Comparison of ENCODE assay signal across 23 cellular contexts in the genomic region with DNA sequence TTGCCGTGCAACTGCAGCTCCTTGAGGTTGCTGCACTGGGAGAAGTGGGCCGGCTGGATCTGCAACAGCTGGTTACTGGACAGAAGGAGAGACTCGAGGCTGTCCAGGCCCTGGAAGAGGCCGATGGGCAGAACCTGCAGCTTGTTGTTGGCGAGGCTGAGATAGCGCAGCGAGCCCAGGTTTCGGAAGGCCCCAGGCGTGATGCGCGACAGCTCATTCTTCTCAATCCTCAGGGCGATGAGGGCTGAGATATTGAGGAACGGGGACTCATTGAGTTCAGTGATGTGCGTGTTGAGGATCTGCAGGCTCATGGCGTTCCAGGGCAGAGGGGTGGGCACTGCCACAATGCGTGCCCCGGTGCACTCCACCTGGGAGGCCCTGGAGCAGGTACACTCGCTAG. TPM values are rescaled to one million over a fixed set of nuclear protein-coding genes. Genes with fewer than 3 reads are reported as not detected.
DNase-seq lines count a peak whose midpoint lies in the region; ATAC-seq, FAIRE-seq and TF ChIP-seq lines count a peak whose summit lies in the region.
"Had no signal": no experiment of that assay in that cellular context is flagged by ENCODE, and none has a peak within 500 bp of the region (broad histone marks: within the 10 kb centered on the region; RNA-seq: fewer than 3 reads in every experiment).

No MANE protein-coding gene starts in this region.

- H2AK5ac ChIP-seq in IMR-90 (ENCODE audit: low read depth, low read length) (no peak overlapping the region), neuronal stem cell (ENCODE audit: low read depth, low read length) (peak overlapping the region; percentile 34)

- POLR2A ChIA-PET in IMR-90 (lab: Charles Lee; ENCODE audit: unreplicated experiment) (no interaction called here), HepG2 (lab: Yijun Ruan, JAX) (interaction anchor here (2.2 kb wide), 1 partner anchor 9 kb away, joined by 7 read pairs; a partner anchor contains a TSS)

- no peak for TF ChIP-seq EP300 in HepG2 (IDR thresholded peaks at IDR 0.05; ENCODE audit: low read depth in 2 of 2, low read length in 2 of 2)
- TF ChIP-seq EP300 in HepG2 (CRISPR knock-in tag; IDR thresholded peaks at IDR 0.05; ENCODE audit: borderline replicate concordance): no peak

- no peak overlapping the region for H2AK9ac ChIP-seq in IMR-90 (replicated peaks; ENCODE audit: low read depth, low read length, poor library complexity)

- H3K4me1 ChIP-seq in IMR-90 (ENCODE audit: control insufficient read depth, insufficient read depth, low read length) (peaks cover 12% of the 10 kb centered on the region), neuronal stem cell (ENCODE audit: control insufficient read depth in 2 of 2, insufficient read depth in 1 of 2, low read depth in 1 of 2, low read length in 2 of 2) (peaks cover 7 to 14% of the 10 kb centered on the region in 2 donors), HepG2 (ENCODE audit: insufficient read depth, low read length) (no peaks in the 10 kb centered on the region)
- H3K4me1 ChIP-seq: Caco-2 had no signal

- ATAC-seq in IMR-90 (ENCODE audit: low read depth) (no peak), HepG2 (no peak), HG02938 (IDR thresholded peaks at IDR 0.05; ENCODE audit: unreplicated experiment) (no peak), HG02870 (IDR thresholded peaks at IDR 0.05; ENCODE audit: unreplicated experiment) (no peak)
- ATAC-seq: CD8-positive, alpha-beta T cell had no signal

- dilution Hi-C loops in IMR-90 (cut with HindIII; ENCODE audit: low sequenced_read_pairs, unreplicated experiment): no loop called here

- TF ChIP-seq CTCF in IMR-90 (conservative IDR thresholded peaks at IDR 0.05; ENCODE audit: low read depth, low read length): no peak
- no peak for TF ChIP-seq CTCF in HepG2 (CRISPR knock-in tag; IDR thresholded peaks at IDR 0.05)

- H3K27me3 ChIP-seq in IMR-90 (ENCODE audit: control insufficient read depth, insufficient read depth, low read length): peaks cover 17% of the 10 kb centered on the region
- H3K27me3 ChIP-seq in neuronal stem cell (ENCODE audit: control insufficient read depth in 3 of 3, insufficient read depth in 3 of 3, low read depth in 1 of 3, low read length in 3 of 3): peaks cover 0 to 70% (median 0%) of the 10 kb centered on the region in 3 experiments
- peaks cover 7 to 62% of the 10 kb centered on the region in 2 experiments; a peak in 4 of 5 replicates for H3K27me3 ChIP-seq in HepG2 (ENCODE audit: control insufficient read depth in 1 of 2, insufficient read depth in 2 of 2, low read length in 2 of 2)
- H3K27me3 ChIP-seq: BE2C; BLaER1 treated with 17β-estradiol and CSF1 and Interleukin-3, amounts not matched to agents 10 nM and 100 nM had no signal

- FAIRE-seq in HepG2 (lab: Jason Lieb, UNC): no peak
- FAIRE-seq: A204.1, D721Med, G401.6, GM12891, GM19239 had no signal

- no peak overlapping the region for H3K56ac ChIP-seq in IMR-90 (ENCODE audit: extremely low read depth, insufficient read depth, low read length)

- H3K79me2 ChIP-seq in HepG2 (ENCODE audit: insufficient read depth, low read length): no peaks in the 10 kb centered on the region

- peaks cover 16% of the 10 kb centered on the region for H3K9me1 ChIP-seq in IMR-90 (ENCODE audit: insufficient read depth, low read length)

- H3K23ac ChIP-seq in IMR-90 (ENCODE audit: low read depth, low read length): no peak overlapping the region
- peak overlapping the region; percentile 56 for H3K23ac ChIP-seq in neuronal stem cell (ENCODE audit: low read depth, low read length, poor library complexity)

- no peaks in the 10 kb centered on the region for H3K9me3 ChIP-seq in IMR-90 (ENCODE audit: control insufficient read depth, insufficient read depth, low read length)
- peaks cover 0 to 4% of the 10 kb centered on the region in 2 donors for H3K9me3 ChIP-seq in neuronal stem cell (replicated peaks in 1 of 2; ENCODE audit: control insufficient read depth in 2 of 2, insufficient read depth in 1 of 2, low read depth in 1 of 2, low read length in 2 of 2)
- H3K9me3 ChIP-seq in HepG2 (ENCODE audit: low read length): no peaks in the 10 kb centered on the region
- H3K9me3 ChIP-seq: BE2C, Caco-2 had no signal

- H2BK120ac ChIP-seq in IMR-90 (ENCODE audit: low read depth, low read length) (no peak overlapping the region), neuronal stem cell (ENCODE audit: low read depth, low read length) (no peak overlapping the region)

- H4K91ac ChIP-seq in IMR-90 (ENCODE audit: insufficient read depth, low read depth, low read length) (no peak overlapping the region), neuronal stem cell (ENCODE audit: low read depth, low read length, poor library complexity) (no peak overlapping the region)

- in situ Hi-C loops in IMR-90 (cut with MboI; ENCODE audit: low sequenced_read_pairs) (no loop called here), HepG2 (cut with HindIII; ENCODE audit: extremely low pct_ligation_motif_present, low pct_unique_long_range_greater_than_20kb) (no loop called here)

- H4K20me1 ChIP-seq in IMR-90 (ENCODE audit: insufficient read depth, low read length): no peaks in the 10 kb centered on the region
- H4K20me1 ChIP-seq in HepG2 (ENCODE audit: insufficient read depth, low read length): no peaks in the 10 kb centered on the region
- H4K20me1 ChIP-seq: BLaER1 treated with 17β-estradiol and CSF1 and Interleukin-3, amounts not matched to agents 10 nM and 100 nM had no signal

- no peak for TF ChIP-seq RAD21 in IMR-90 (IDR thresholded peaks at IDR 0.05; ENCODE audit: low read length)
- no peak for TF ChIP-seq RAD21 in HepG2 (CRISPR knock-in tag; IDR thresholded peaks at IDR 0.05)

- no peak overlapping the region for H4K5ac ChIP-seq in IMR-90 (ENCODE audit: low read depth, low read length)

- BruUV-seq in IMR-90 (replicated peaks; lab: Mats Ljungman, UMichigan): no TSS peak
- BruUV-seq in HepG2 (replicated peaks; lab: Mats Ljungman, UMichigan): no TSS peak

- H3K4me2 ChIP-seq in IMR-90 (ENCODE audit: low read depth, low read length) (no peak overlapping the region), neuronal stem cell (ENCODE audit: insufficient read depth, low read length, poor library complexity, severe bottlenecking) (no peak overlapping the region), HepG2 (ENCODE audit: low read depth, low read length) (no peak overlapping the region)

- no peak for DNase-seq in IMR-90
- no peak for DNase-seq in neuronal stem cell (ENCODE audit: low spot score)
- DNase-seq in HepG2 (ENCODE audit: low spot score): no peak
- DNase-seq: 8988T; ACHN; BE2C; Caco-2; Calu3; CD4-positive, alpha-beta T cell; CD8-positive, alpha-beta T cell; DMS79 treated with DMSO at 0.1 percent for 48 hours; GF-D8 had no signal

- peak overlapping the region; percentile 15 for H2AFZ ChIP-seq in IMR-90 (replicated peaks; ENCODE audit: low read length, poor library complexity)
- no peak overlapping the region for H2AFZ ChIP-seq in neuronal stem cell (ENCODE audit: low read length)
- H2AFZ ChIP-seq in HepG2 (ENCODE audit: low read length): no peak overlapping the region

- H3K4me3 ChIP-seq in IMR-90 (ENCODE audit: insufficient read depth, low read depth, low read length) (no peak overlapping the region), neuronal stem cell (ENCODE audit: low read length in 2 of 2) (no peak overlapping the region), HepG2 (replicated peaks in 1 of 3; ENCODE audit: insufficient read depth in 1 of 3, low read depth in 2 of 3, low read length in 3 of 3) (no peak overlapping the region)
- H3K4me3 ChIP-seq: BLaER1 treated with 17β-estradiol and CSF1 and Interleukin-3, amounts not matched to agents 10 nM and 100 nM had no signal

- H3K79me1 ChIP-seq in IMR-90 (ENCODE audit: low read depth in 1 of 2, low read length in 2 of 2): peaks cover 0 to 6% of the 10 kb centered on the region in 2 experiments; a peak in 1 of 4 replicates
- H3K79me1 ChIP-seq in neuronal stem cell (ENCODE audit: low read depth, low read length): no peaks in the 10 kb centered on the region

- no peak overlapping the region for H2BK20ac ChIP-seq in IMR-90 (ENCODE audit: low read depth, low read length)

- intact Hi-C loops in IMR-90 (cut with micrococcal nuclease): no loop called here
- intact Hi-C loops in HepG2 (cut with micrococcal nuclease; ENCODE audit: unreplicated experiment): no loop called here

- no peak overlapping the region for H3K14ac ChIP-seq in IMR-90 (replicated peaks; ENCODE audit: low read depth, low read length)
- no peak overlapping the region for H3K14ac ChIP-seq in neuronal stem cell (ENCODE audit: low read length)

- H2BK5ac ChIP-seq in IMR-90 (ENCODE audit: low read depth, low read length, poor library complexity, severe bottlenecking) (no peak overlapping the region), neuronal stem cell (ENCODE audit: low read length) (no peak overlapping the region)

- CTCF ChIA-PET in IMR-90 (lab: Yijun Ruan, JAX) (interaction anchor here (1.0 to 1.5 kb wide), 2 partner anchors 16 to 17 kb away, joined by 3 read pairs; no protein-coding TSS in a partner anchor), HepG2 (lab: Yijun Ruan, JAX; ENCODE audit: low intra/inter-chr PET ratio, low total read pairs) (no interaction called here)

- H2BK15ac ChIP-seq in IMR-90 (ENCODE audit: low read depth, low read length): no peak overlapping the region
- H2BK15ac ChIP-seq in neuronal stem cell (ENCODE audit: low read length): no peak overlapping the region

- no peak overlapping the region for H3K18ac ChIP-seq in IMR-90 (ENCODE audit: low read depth, low read length)
- no peak overlapping the region for H3K18ac ChIP-seq in neuronal stem cell (ENCODE audit: low read length)

- no peak for TF ChIP-seq POLR2A in IMR-90 (IDR thresholded peaks at IDR 0.05; ENCODE audit: low read depth, low read length)
- no peak for TF ChIP-seq POLR2A in HepG2 (IDR thresholded peaks at IDR 0.05; ENCODE audit: insufficient read depth in 1 of 2, low read depth in 2 of 2, low read length in 2 of 2)

- no peaks in the 10 kb centered on the region for H3K36me3 ChIP-seq in IMR-90 (ENCODE audit: control insufficient read depth, insufficient read depth, low read length)
- H3K36me3 ChIP-seq in neuronal stem cell (replicated peaks in 1 of 2; ENCODE audit: control insufficient read depth in 2 of 2, insufficient read depth in 2 of 2, low read length in 2 of 2): no peaks in the 10 kb centered on the region
- no peaks in the 10 kb centered on the region for H3K36me3 ChIP-seq in HepG2 (replicated peaks in 1 of 2; ENCODE audit: control insufficient read depth in 1 of 2, insufficient read depth in 2 of 2, low read length in 2 of 2)
- H3K36me3 ChIP-seq: BE2C had no signal

- no peak overlapping the region for H3K27ac ChIP-seq in IMR-90 (ENCODE audit: insufficient read depth, low read length)
- H3K27ac ChIP-seq in neuronal stem cell (replicated peaks; ENCODE audit: low read length): no peak overlapping the region
- H3K27ac ChIP-seq in HepG2 (ENCODE audit: extremely low read length, insufficient read depth, low read length): no peak overlapping the region
- H3K27ac ChIP-seq: BLaER1 treated with 17β-estradiol and CSF1 and Interleukin-3, amounts not matched to agents 10 nM and 100 nM; C4-2B had no signal

- H3K9ac ChIP-seq in IMR-90 (ENCODE audit: low read depth, low read length): no peak overlapping the region
- H3K9ac ChIP-seq in neuronal stem cell (ENCODE audit: low read depth, low read length, poor library complexity): peak overlapping the region; percentile 18
- no peak overlapping the region for H3K9ac ChIP-seq in HepG2 (ENCODE audit: insufficient read depth, low read depth, low read length)
- H3K9ac ChIP-seq: BLaER1 treated with 17β-estradiol and CSF1 and Interleukin-3, amounts not matched to agents 10 nM and 100 nM had no signal

- 89% methylated on average over 16 of the region's 18 CpGs; no CpG with 5 or more reads in 1 of the 2 experiments for WGBS in IMR-90 (ENCODE audit: extremely low coverage in 2 of 2, insufficient read length in 1 of 2), 2 experiments
- WGBS in neuronal stem cell (ENCODE audit: extremely low coverage in 2 of 2, insufficient read length in 2 of 2, insufficient replicate concordance in 1 of 2), 2 donors: no CpG with 5 or more reads among the region's 18 CpGs
- 66% methylated on average over 11 of the region's 18 CpGs for WGBS in HepG2 (ENCODE audit: low lambda C conversion rate)

- H2BK12ac ChIP-seq in neuronal stem cell (ENCODE audit: low read length): no peak overlapping the region

- H3K4ac ChIP-seq in IMR-90 (ENCODE audit: low read depth, low read length) (no peak overlapping the region), neuronal stem cell (ENCODE audit: low read length) (no peak overlapping the region)

- H4K8ac ChIP-seq in IMR-90 (ENCODE audit: low read depth in 2 of 2, low read length in 2 of 2) (no peak overlapping the region), neuronal stem cell (ENCODE audit: low read depth, low read length) (no peak overlapping the region)

RNA-seq across cellular contexts. Expression of a gene that starts 9.0 kb away (rescaled TPM):
- total RNA-seq in IMR-90 (2012; rRNA removed) (2.5 and 3.3 TPM in 2 replicates), HepG2 (2016; rRNA removed; fragmentation: Illumina TruSeq; extraction: Trizol) (not detected in 2 replicates)
- polyA plus RNA-seq in IMR-90 (2012; rRNA removed) (9.0 and 9.7 TPM in 2 replicates), HepG2 (2011; rRNA removed) (not detected in 2 replicates)
- polyA plus RNA-seq in IMR-90 (2012; cell fraction: cytosol; rRNA removed): 3.9 and 6.9 TPM in 2 replicates
- polyA plus RNA-seq in IMR-90 (2012; cell fraction: nucleus; rRNA removed; ENCODE audit: low replicate concordance): 4.2 TPM in 2 replicates
- 0.01 TPM for polyA plus RNA-seq in neuronal stem cell (2013, experiment 1 of 2)
- polyA plus RNA-seq in neuronal stem cell (2013, experiment 2 of 2): 0.01 TPM
- total RNA-seq in HepG2 (2016; cell fraction: cytosol; rRNA removed; fragmentation: Illumina TruSeq; extraction: Trizol; ENCODE audit: low read depth): not detected in 2 replicates
- total RNA-seq in HepG2 (2016; cell fraction: insoluble cytoplasmic fraction; rRNA removed; fragmentation: Illumina TruSeq; extraction: Trizol): not detected in 2 replicates
- not detected in 2 replicates for total RNA-seq in HepG2 (2016; cell fraction: membrane; rRNA removed; fragmentation: Illumina TruSeq; extraction: Trizol)
- not detected in 2 replicates for total RNA-seq in HepG2 (2016; cell fraction: nucleus; rRNA removed; fragmentation: Illumina TruSeq; extraction: Trizol)
- not detected in 2 replicates for polyA plus RNA-seq in HepG2 (2011; cell fraction: cytosol; rRNA removed)
- not detected in 2 replicates for polyA plus RNA-seq in HepG2 (2011; cell fraction: nucleus; rRNA removed)
- not detected in 2 replicates for polyA plus RNA-seq in HepG2 (2012)
- polyA plus RNA-seq in HepG2 (2016; cell fraction: cytosol; fragmentation: Illumina TruSeq; extraction: Trizol; ENCODE audit: low read depth): not detected in 2 replicates
- polyA plus RNA-seq in HepG2 (2016; cell fraction: insoluble cytoplasmic fraction; fragmentation: Illumina TruSeq; extraction: Trizol; ENCODE audit: low read depth): not detected in 2 replicates
- polyA plus RNA-seq in HepG2 (2016; cell fraction: membrane; fragmentation: Illumina TruSeq; extraction: Trizol; ENCODE audit: low read depth): not detected in 2 replicates
- not detected in 2 replicates for polyA plus RNA-seq in HepG2 (2016; cell fraction: nucleus; fragmentation: Illumina TruSeq; extraction: Trizol; ENCODE audit: insufficient read depth, low read depth)
- 0.05 TPM in 1 of 2 replicates, not detected in the other for polyA minus RNA-seq in HepG2 (2011; rRNA and poly(A)+ RNA removed; ENCODE audit: low replicate concordance)
- polyA minus RNA-seq in HepG2 (2011; cell fraction: cytosol; rRNA and poly(A)+ RNA removed): not detected in 2 replicates
- polyA minus RNA-seq in HepG2 (2011; cell fraction: nucleus; rRNA and poly(A)+ RNA removed): not detected in 2 replicates
- total RNA-seq: A673; Calu3; CD4-positive, alpha-beta T cell; CD8-positive, alpha-beta T cell had no signal

RNA-seq across cellular contexts. Expression of a gene that starts 9.4 kb away (rescaled TPM):
- total RNA-seq in IMR-90 (2012; rRNA removed) (not detected in 2 replicates), HepG2 (2016; rRNA removed; fragmentation: Illumina TruSeq; extraction: Trizol) (16.3 and 27.7 TPM in 2 replicates)
- polyA plus RNA-seq in IMR-90 (2012; rRNA removed) (0.07 TPM in 2 replicates), HepG2 (2011; rRNA removed) (26.7 and 29.3 TPM in 2 replicates)
- polyA plus RNA-seq in IMR-90 (2012; cell fraction: cytosol; rRNA removed): 0.10 TPM in 1 of 2 replicates, not detected in the other
- 0.11 and 0.21 TPM in 2 replicates for polyA plus RNA-seq in IMR-90 (2012; cell fraction: nucleus; rRNA removed; ENCODE audit: low replicate concordance)
- polyA plus RNA-seq in neuronal stem cell (2013, experiment 1 of 2): not detected
- polyA plus RNA-seq in neuronal stem cell (2013, experiment 2 of 2): not detected
- 4.8 and 4.9 TPM in 2 replicates for total RNA-seq in HepG2 (2016; cell fraction: cytosol; rRNA removed; fragmentation: Illumina TruSeq; extraction: Trizol; ENCODE audit: low read depth)
- total RNA-seq in HepG2 (2016; cell fraction: insoluble cytoplasmic fraction; rRNA removed; fragmentation: Illumina TruSeq; extraction: Trizol): 11.8 and 26.8 TPM in 2 replicates
- 14.4 and 15.6 TPM in 2 replicates for total RNA-seq in HepG2 (2016; cell fraction: membrane; rRNA removed; fragmentation: Illumina TruSeq; extraction: Trizol)
- 34.1 and 42.6 TPM in 2 replicates for total RNA-seq in HepG2 (2016; cell fraction: nucleus; rRNA removed; fragmentation: Illumina TruSeq; extraction: Trizol)
- polyA plus RNA-seq in HepG2 (2011; cell fraction: cytosol; rRNA removed): 12.6 and 16.6 TPM in 2 replicates
- 18.2 and 18.5 TPM in 2 replicates for polyA plus RNA-seq in HepG2 (2011; cell fraction: nucleus; rRNA removed)
- 19.0 and 20.2 TPM in 2 replicates for polyA plus RNA-seq in HepG2 (2012)
- polyA plus RNA-seq in HepG2 (2016; cell fraction: cytosol; fragmentation: Illumina TruSeq; extraction: Trizol; ENCODE audit: low read depth): 8.8 and 9.3 TPM in 2 replicates
- polyA plus RNA-seq in HepG2 (2016; cell fraction: insoluble cytoplasmic fraction; fragmentation: Illumina TruSeq; extraction: Trizol; ENCODE audit: low read depth): 27.5 and 38.0 TPM in 2 replicates
- 18.2 and 23.6 TPM in 2 replicates for polyA plus RNA-seq in HepG2 (2016; cell fraction: membrane; fragmentation: Illumina TruSeq; extraction: Trizol; ENCODE audit: low read depth)
- polyA plus RNA-seq in HepG2 (2016; cell fraction: nucleus; fragmentation: Illumina TruSeq; extraction: Trizol; ENCODE audit: insufficient read depth, low read depth): 100 and 101 TPM in 2 replicates
- polyA minus RNA-seq in HepG2 (2011; rRNA and poly(A)+ RNA removed; ENCODE audit: low replicate concordance): 66.5 TPM in 1 of 2 replicates, not detected in the other
- 19.2 and 22.2 TPM in 2 replicates for polyA minus RNA-seq in HepG2 (2011; cell fraction: cytosol; rRNA and poly(A)+ RNA removed)
- polyA minus RNA-seq in HepG2 (2011; cell fraction: nucleus; rRNA and poly(A)+ RNA removed): 6.3 and 7.8 TPM in 2 replicates
- total RNA-seq: A673; Caco-2; Calu3; CD4-positive, alpha-beta T cell; CD8-positive, alpha-beta T cell had no signal
- polyA plus RNA-seq: AG04450 had no signal

RNA-seq across cellular contexts. Expression of a gene that starts 38.5 kb away (rescaled TPM):
- total RNA-seq in IMR-90 (2012; rRNA removed) (under 0.01 TPM in 2 replicates), HepG2 (2016; rRNA removed; fragmentation: Illumina TruSeq; extraction: Trizol) (not detected in 2 replicates)
- polyA plus RNA-seq in IMR-90 (2012; rRNA removed) (0.12 and 0.16 TPM in 2 replicates), HepG2 (2011; rRNA removed) (0.01 TPM in 1 of 2 replicates, not detected in the other)
- 0.01 and 0.09 TPM in 2 replicates for polyA plus RNA-seq in IMR-90 (2012; cell fraction: cytosol; rRNA removed)
- polyA plus RNA-seq in IMR-90 (2012; cell fraction: nucleus; rRNA removed; ENCODE audit: low replicate concordance): 0.34 and 0.40 TPM in 2 replicates
- 0.03 TPM for polyA plus RNA-seq in neuronal stem cell (2013, experiment 1 of 2)
- 0.01 TPM for polyA plus RNA-seq in neuronal stem cell (2013, experiment 2 of 2)
- total RNA-seq in HepG2 (2016; cell fraction: cytosol; rRNA removed; fragmentation: Illumina TruSeq; extraction: Trizol; ENCODE audit: low read depth): not detected in 2 replicates
- not detected in 2 replicates for total RNA-seq in HepG2 (2016; cell fraction: insoluble cytoplasmic fraction; rRNA removed; fragmentation: Illumina TruSeq; extraction: Trizol)
- not detected in 2 replicates for total RNA-seq in HepG2 (2016; cell fraction: membrane; rRNA removed; fragmentation: Illumina TruSeq; extraction: Trizol)
- total RNA-seq in HepG2 (2016; cell fraction: nucleus; rRNA removed; fragmentation: Illumina TruSeq; extraction: Trizol): not detected in 2 replicates
- 0.01 TPM in 1 of 2 replicates, not detected in the other for polyA plus RNA-seq in HepG2 (2011; cell fraction: cytosol; rRNA removed)
- polyA plus RNA-seq in HepG2 (2011; cell fraction: nucleus; rRNA removed): 0.07 TPM in 1 of 2 replicates, not detected in the other
- not detected in 2 replicates for polyA plus RNA-seq in HepG2 (2012)
- not detected in 2 replicates for polyA plus RNA-seq in HepG2 (2016; cell fraction: cytosol; fragmentation: Illumina TruSeq; extraction: Trizol; ENCODE audit: low read depth)
- not detected in 2 replicates for polyA plus RNA-seq in HepG2 (2016; cell fraction: insoluble cytoplasmic fraction; fragmentation: Illumina TruSeq; extraction: Trizol; ENCODE audit: low read depth)
- polyA plus RNA-seq in HepG2 (2016; cell fraction: membrane; fragmentation: Illumina TruSeq; extraction: Trizol; ENCODE audit: low read depth): not detected in 2 replicates
- not detected in 2 replicates for polyA plus RNA-seq in HepG2 (2016; cell fraction: nucleus; fragmentation: Illumina TruSeq; extraction: Trizol; ENCODE audit: insufficient read depth, low read depth)
- 0.04 TPM in 1 of 2 replicates, not detected in the other for polyA minus RNA-seq in HepG2 (2011; rRNA and poly(A)+ RNA removed; ENCODE audit: low replicate concordance)
- polyA minus RNA-seq in HepG2 (2011; cell fraction: cytosol; rRNA and poly(A)+ RNA removed): not detected in 2 replicates
- polyA minus RNA-seq in HepG2 (2011; cell fraction: nucleus; rRNA and poly(A)+ RNA removed): 0.25 and 0.39 TPM in 2 replicates
